19 cellular contexts compared by ENCODE assay signal in genomic region chr11:31764186-31764730, GRCh38. TPM values are rescaled to one million over a fixed set of nuclear protein-coding genes. Genes with fewer than 3 reads are reported as not detected.
DNase-seq lines count a peak whose midpoint lies in the region; ATAC-seq, FAIRE-seq and TF ChIP-seq lines count a peak whose summit lies in the region.
"Had no signal": no experiment of that assay in that cellular context is flagged by ENCODE, and none has a peak within 500 bp of the region (broad histone marks: within the 10 kb centered on the region; RNA-seq: fewer than 3 reads in every experiment).

No MANE protein-coding gene starts in this region.

- H4K20me1 ChIP-seq in astrocyte (ENCODE audit: insufficient read depth, low read length): no peaks in the 10 kb centered on the region

- H3K4me3 ChIP-seq in astrocyte (ENCODE audit: insufficient read depth, low read depth, low read length): no peak overlapping the region
- H3K4me3 ChIP-seq in endocrine pancreas (ENCODE audit: control insufficient read depth, insufficient read depth, low read length): peak overlapping the region; percentile 1
- H3K4me3 ChIP-seq: A549, GM23248 had no signal

- H3K27me3 ChIP-seq in astrocyte (ENCODE audit: insufficient read depth, low read length): no peaks in the 10 kb centered on the region
- no peaks in the 10 kb centered on the region for H3K27me3 ChIP-seq in endocrine pancreas (ENCODE audit: control insufficient read depth, insufficient read depth, low read length)
- H3K27me3 ChIP-seq: BE2C had no signal

- H3K4me1 Mint-ChIP-seq in astrocyte (ENCODE audit: low read depth, unreplicated experiment) (peaks cover 2% of the 10 kb centered on the region), neural crest cell (peaks cover 47% of the 10 kb centered on the region)
- H3K4me1 Mint-ChIP-seq in activated T-cell treated with anti-CD3 and anti-CD28 coated beads, Interleukin-2, amount 50 U/mL, for 72 hours (ENCODE audit: low read depth): no peaks in the 10 kb centered on the region

- H3K4me1 ChIP-seq in astrocyte (ENCODE audit: insufficient read depth, low read length): no peaks in the 10 kb centered on the region
- H3K4me1 ChIP-seq in endocrine pancreas (ENCODE audit: control insufficient read depth, insufficient read depth, low read length): peaks cover 20% of the 10 kb centered on the region
- H3K4me1 ChIP-seq: A549, BE2C had no signal

- H3K4me3 Mint-ChIP-seq in astrocyte (ENCODE audit: unreplicated experiment): no peak overlapping the region
- peak overlapping the region; percentile 28 for H3K4me3 Mint-ChIP-seq in neural crest cell
- no peak overlapping the region for H3K4me3 Mint-ChIP-seq in activated T-cell treated with anti-CD3 and anti-CD28 coated beads, Interleukin-2, amount 50 U/mL, for 72 hours
- H3K4me3 Mint-ChIP-seq: CD8-positive, alpha-beta T cell had no signal

- H3K27me3 Mint-ChIP-seq in astrocyte (ENCODE audit: low read depth, unreplicated experiment) (no peaks in the 10 kb centered on the region), neural crest cell (ENCODE audit: low read depth) (no peaks in the 10 kb centered on the region)
- H3K27me3 Mint-ChIP-seq in activated T-cell treated with anti-CD3 and anti-CD28 coated beads, Interleukin-2, amount 50 U/mL, for 72 hours (ENCODE audit: low read depth): no peaks in the 10 kb centered on the region

- TF ChIP-seq CTCF in astrocyte (IDR thresholded peaks at IDR 0.05; ENCODE audit: insufficient read depth, low read depth, low read length) (no peak), neural crest cell (conservative IDR thresholded peaks at IDR 0.05) (no peak)

- H3K9me3 ChIP-seq in astrocyte (ENCODE audit: insufficient read depth, low read depth, low read length): no peaks in the 10 kb centered on the region
- no peaks in the 10 kb centered on the region for H3K9me3 ChIP-seq in endocrine pancreas (ENCODE audit: control insufficient read depth, low read length)
- H3K9me3 ChIP-seq: A549, BE2C had no signal

- H3K9me3 Mint-ChIP-seq in astrocyte (ENCODE audit: unreplicated experiment) (no peaks in the 10 kb centered on the region), neural crest cell (no peaks in the 10 kb centered on the region)
- H3K9me3 Mint-ChIP-seq in activated T-cell treated with anti-CD3 and anti-CD28 coated beads, Interleukin-2, amount 50 U/mL, for 72 hours: no peaks in the 10 kb centered on the region
- H3K9me3 Mint-ChIP-seq: CD8-positive, alpha-beta T cell had no signal

- no peak overlapping the region for H3K9ac ChIP-seq in astrocyte (ENCODE audit: low read length)
- H3K9ac ChIP-seq in endocrine pancreas (ENCODE audit: control insufficient read depth, insufficient read depth, low read length): no peak overlapping the region
- H3K9ac ChIP-seq: GM23248 had no signal

- H3K79me2 ChIP-seq in astrocyte (ENCODE audit: insufficient read depth, low read length): no peaks in the 10 kb centered on the region

- H2AFZ ChIP-seq in astrocyte (ENCODE audit: low read depth, low read length): no peak overlapping the region
- H2AFZ ChIP-seq: GM23248 had no signal

- no peaks in the 10 kb centered on the region for H3K36me3 Mint-ChIP-seq in astrocyte (ENCODE audit: low read depth, unreplicated experiment)
- H3K36me3 Mint-ChIP-seq in neural crest cell (ENCODE audit: low read depth): no peaks in the 10 kb centered on the region
- H3K36me3 Mint-ChIP-seq in activated T-cell treated with anti-CD3 and anti-CD28 coated beads, Interleukin-2, amount 50 U/mL, for 72 hours (ENCODE audit: insufficient read depth in 2 of 2): no peaks in the 10 kb centered on the region

- H3K36me3 ChIP-seq in astrocyte (ENCODE audit: insufficient read depth, low read length): no peaks in the 10 kb centered on the region
- no peaks in the 10 kb centered on the region for H3K36me3 ChIP-seq in endocrine pancreas (ENCODE audit: control insufficient read depth, insufficient read depth, low read length)
- H3K36me3 ChIP-seq: BE2C had no signal

- FAIRE-seq in astrocyte (lab: Jason Lieb, UNC): no peak
- FAIRE-seq: D721Med, GM12892, H54 had no signal

- H3K4me2 ChIP-seq in astrocyte (ENCODE audit: low read length): peak overlapping the region; percentile 2
- H3K4me2 ChIP-seq: A549 had no signal

- ATAC-seq in activated T-cell treated with anti-CD3 and anti-CD28 coated beads, Interleukin-2, amount 50 U/mL, for 72 hours (replicated peaks in 1 of 2): no peak
- ATAC-seq: A549; CD8-positive, alpha-beta T cell had no signal

- peak; percentile 74 to 75 for DNase-seq in NCI-H446 (lab: John Stamatoyannopoulos, UW)
- DNase-seq in astrocyte (ENCODE audit: low read depth): no peak
- DNase-seq in neural crest cell (ENCODE audit: low read depth, low spot score): no peak
- no peak for DNase-seq in activated T-cell treated with anti-CD3 and anti-CD28 coated beads, Interleukin-2, amount 50 U/mL, for 72 hours
- DNase-seq in activated naive CD4-positive, alpha-beta T cell treated with Interleukin-2 at 50 U/mL for 16 hours: no peak
- DNase-seq in NCI-H345 treated with DMSO at 0.1 percent for 48 hours (lab: John Stamatoyannopoulos, UW; ENCODE audit: unreplicated experiment): no peak
- no peak for DNase-seq in NCI-H1105 (lab: John Stamatoyannopoulos, UW)
- DNase-seq: BE2C; CD8-positive, alpha-beta T cell; DMS153; EL; GDM1; GM23248 had no signal

- H3K27ac ChIP-seq in astrocyte (ENCODE audit: low read depth, low read length): no peak overlapping the region
- H3K27ac ChIP-seq: A549, C4-2B, GM23248 had no signal

- H3K27ac Mint-ChIP-seq in astrocyte (ENCODE audit: unreplicated experiment) (no peak overlapping the region), neural crest cell (ENCODE audit: unreplicated experiment) (peak overlapping the region; percentile 72)
- H3K27ac Mint-ChIP-seq in activated T-cell treated with anti-CD3 and anti-CD28 coated beads, Interleukin-2, amount 50 U/mL, for 72 hours: no peak overlapping the region
- H3K27ac Mint-ChIP-seq: CD8-positive, alpha-beta T cell had no signal

RNA-seq across cellular contexts. Expression of gene PAX6, which starts 46.9 kb away (rescaled TPM):
- total RNA-seq in astrocyte (3.9 and 12.2 TPM in 2 replicates), neural crest cell (83.7 and 86.7 TPM in 2 replicates)
- under 1 TPM; 0.46 to 0.76 TPM for total RNA-seq in activated T-cell treated with anti-CD3 and anti-CD28 coated beads, Interleukin-2, amount 50 U/mL, for 72 hours
- total RNA-seq: CD8-positive, alpha-beta T cell; GM23248 had no signal

Comparison
In these comparisons a context has a peak if more than half of its experiments do, and no peak if none do; other contexts are left out.
1. DNase-seq: peak in NCI-H446 (2 of 2); none in astrocyte (single experiment), neural crest cell (single experiment), activated T-cell treated with anti-CD3 and anti-CD28 coated beads, Interleukin-2, amount 50 U/mL, for 72 hours (0 of 2), activated naive CD4-positive, alpha-beta T cell treated with Interleukin-2 at 50 U/mL for 16 hours (single experiment), NCI-H345 treated with DMSO at 0.1 percent for 48 hours (single experiment) and NCI-H1105 (single experiment).